28 cellular contexts compared by ENCODE assay signal in the genomic region with DNA sequence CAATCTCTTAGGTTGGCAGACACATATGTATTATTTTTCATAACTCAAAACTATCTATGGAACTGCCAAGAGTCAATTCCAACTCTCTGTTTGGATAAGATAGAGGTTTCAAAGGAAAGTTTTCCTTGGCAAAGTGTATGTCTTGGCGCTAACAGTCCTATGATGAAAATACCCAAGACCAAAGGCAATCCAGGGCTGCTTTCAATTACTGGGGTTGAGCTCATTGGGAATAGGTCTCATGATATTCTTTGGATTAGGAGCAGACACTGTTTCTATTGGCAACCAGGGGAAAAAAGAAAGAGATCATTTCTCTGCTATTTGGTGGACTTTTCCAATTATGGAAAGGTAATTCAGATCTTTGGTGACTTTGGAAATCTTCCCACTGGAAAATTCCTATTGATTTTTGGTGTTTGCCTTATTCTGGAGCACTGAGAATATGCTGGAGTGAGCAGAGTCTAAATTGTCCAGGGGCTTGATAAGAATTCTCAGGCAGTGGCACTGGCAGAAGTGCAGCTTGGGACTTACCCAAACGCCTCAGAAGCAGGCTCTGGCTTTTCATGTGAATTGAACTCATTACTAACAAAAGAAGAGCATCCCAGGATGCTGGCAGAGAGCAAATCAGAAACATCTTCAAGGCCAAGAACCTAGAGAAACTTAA. TPM values are rescaled to one million over a fixed set of nuclear protein-coding genes. Genes with fewer than 3 reads are reported as not detected.
DNase-seq lines count a peak whose midpoint lies in the region; ATAC-seq and TF ChIP-seq lines count a peak whose summit lies in the region.
"Had no signal": no experiment of that assay in that cellular context is flagged by ENCODE, and none has a peak within 500 bp of the region (broad histone marks: within the 10 kb centered on the region; RNA-seq: fewer than 3 reads in every experiment).

No MANE protein-coding gene starts in this region.

- no peak for ATAC-seq in HG03097 (IDR thresholded peaks at IDR 0.05; ENCODE audit: low FRiP score, unreplicated experiment)
- ATAC-seq: Panc1; stimulated activated naive CD8-positive, alpha-beta T cell treated with anti-CD3 and anti-CD28 coated beads, Interleukin-15, Interleukin-2, amounts not matched to agents 100 U/mL and 50 U/mL, for 24 hours; WTC11 had no signal

- no peaks in the 10 kb centered on the region for H3K27me3 ChIP-seq in ascending aorta
- H3K27me3 ChIP-seq: adrenal gland, BLaER1, neural progenitor cell had no signal

- H3K9me3 Mint-ChIP-seq in osteocyte (ENCODE audit: unreplicated experiment): peaks cover 7% of the 10 kb centered on the region
- H3K9me3 Mint-ChIP-seq: activated CD4-positive, alpha-beta T cell treated with anti-CD3 and anti-CD28 coated beads, Interleukin-2, amount 10 ng/mL, durations not matched to agents 7 days and 5 days had no signal

- H3K4me3 ChIP-seq in AG10803 (ENCODE audit: low read length) (no peak overlapping the region), ascending aorta (no peak overlapping the region)
- H3K4me3 ChIP-seq: adrenal gland, BLaER1, esophagus muscularis mucosa, neural progenitor cell, transverse colon had no signal

- H3K27me3 Mint-ChIP-seq in osteocyte (ENCODE audit: unreplicated experiment): peaks cover 70% of the 10 kb centered on the region

- H3K9me3 ChIP-seq in ascending aorta: peaks cover 0 to 9% of the 10 kb centered on the region in 2 donors
- H3K9me3 ChIP-seq: adrenal gland, transverse colon had no signal

- H3K36me3 Mint-ChIP-seq in osteocyte (ENCODE audit: unreplicated experiment): no peaks in the 10 kb centered on the region

- H3K27ac ChIP-seq in ascending aorta: peak overlapping the region; percentile 14 to 44
- H3K27ac ChIP-seq: adrenal gland, BLaER1, esophagus muscularis mucosa, neural progenitor cell, transverse colon had no signal

- intact Hi-C loops in ascending aorta (cut with DNase I): no loop called here

- H3K4me1 Mint-ChIP-seq in osteocyte (ENCODE audit: unreplicated experiment): peaks cover 6% of the 10 kb centered on the region
- H3K4me1 Mint-ChIP-seq: activated CD4-positive, alpha-beta T cell treated with anti-CD3 and anti-CD28 coated beads, Interleukin-2, amount 10 ng/mL, durations not matched to agents 7 days and 5 days had no signal

- peak; percentile 39 for DNase-seq in AG10803 (ENCODE audit: low read depth)
- DNase-seq in ascending aorta (ENCODE audit: low spot score in 2 of 2): no peak
- peak; percentile 68 for DNase-seq in fibroblast of the conjunctiva (ENCODE audit: low read depth)
- no peak for DNase-seq in osteocyte (ENCODE audit: extremely low spot score, unreplicated experiment)
- no peak for DNase-seq in NCI-H2081 (lab: John Stamatoyannopoulos, UW)
- DNase-seq in activated CD8-positive, alpha-beta memory T cell treated with anti-CD3 and anti-CD28 coated beads, Interleukin-2, amount 50 U/mL, for 4 hours: no peak
- no peak for DNase-seq in KBM-7
- DNase-seq: activated CD4-positive, alpha-beta T cell treated with anti-CD3 and anti-CD28 coated beads, Interleukin-2, amount 10 ng/mL, durations not matched to agents 7 days and 5 days; activated T-cell treated with anti-CD3 and anti-CD28 coated beads, Interleukin-2, amount 50 U/mL, for 48 hours; adrenal gland; cortex of kidney; DMS53; endodermal cell; IMR-90; mammary epithelial cell; NCI-H1092; NCI-H187 treated with DMSO at 0.1 percent for 48 hours; NCI-H69; SIG-M5; stimulated activated naive CD8-positive, alpha-beta T cell treated with anti-CD3 and anti-CD28 coated beads, Interleukin-15, Interleukin-2, amounts not matched to agents 100 U/mL and 50 U/mL, for 24 hours; transverse colon had no signal

- H3K27ac Mint-ChIP-seq in osteocyte (ENCODE audit: unreplicated experiment): peak overlapping the region; percentile 16
- H3K27ac Mint-ChIP-seq: activated CD4-positive, alpha-beta T cell treated with anti-CD3 and anti-CD28 coated beads, Interleukin-2, amount 10 ng/mL, durations not matched to agents 7 days and 5 days; endodermal cell; neural progenitor cell; progenitor cell of endocrine pancreas; WTC11 had no signal

- in situ Hi-C loops in KBM-7 (cut with MboI; ENCODE audit: low pct_unique_long_range_greater_than_20kb, low sequenced_read_pairs): no loop called here

- H3K4me3 Mint-ChIP-seq in osteocyte (ENCODE audit: unreplicated experiment): no peak overlapping the region
- H3K4me3 Mint-ChIP-seq: activated CD4-positive, alpha-beta T cell treated with anti-CD3 and anti-CD28 coated beads, Interleukin-2, amount 10 ng/mL, durations not matched to agents 7 days and 5 days; endodermal cell; neural progenitor cell; WTC11 had no signal

- peaks cover 4 to 22% of the 10 kb centered on the region in 2 donors for H3K4me1 ChIP-seq in ascending aorta
- H3K4me1 ChIP-seq: adrenal gland, BLaER1, transverse colon had no signal

- TF ChIP-seq CTCF in AG10803 (conservative IDR thresholded peaks at IDR 0.05; ENCODE audit: low read length) (no peak), ascending aorta (IDR thresholded peaks at IDR 0.05) (no peak), osteocyte (IDR thresholded peaks at IDR 0.05) (no peak)

- no peaks in the 10 kb centered on the region for H3K36me3 ChIP-seq in ascending aorta
- H3K36me3 ChIP-seq: adrenal gland, BLaER1, esophagus muscularis mucosa, transverse colon had no signal

RNA-seq across cellular contexts. Expression of gene PLXNA2, which starts 20.4 kb away (rescaled TPM):
- total RNA-seq in ascending aorta: 33.0 TPM
- 19.5 and 20.5 TPM in 2 replicates for total RNA-seq in osteocyte

Comparison
In these comparisons a context has a peak if more than half of its experiments do, and no peak if none do; other contexts are left out.
1. DNase-seq: peak in AG10803 (single experiment) and fibroblast of the conjunctiva (single experiment); none in ascending aorta (0 of 2), osteocyte (single experiment), NCI-H2081 (0 of 2), activated CD8-positive, alpha-beta memory T cell treated with anti-CD3 and anti-CD28 coated beads, Interleukin-2, amount 50 U/mL, for 4 hours (single experiment) and KBM-7 (single experiment).